Comparison of ENCODE assay signal across 11 cellular contexts in genomic region chr7:154794147-154794780, GRCh38.
A peak's percentile ranks its signal among the peaks of the same experiment; 100 is the strongest.
DNase-seq lines count a peak whose midpoint lies in the region; ATAC-seq and TF ChIP-seq lines count a peak whose summit lies in the region.
"Had no signal": no experiment of that assay in that cellular context is flagged by ENCODE, and none has a peak within 500 bp of the region (broad histone marks: within the 10 kb centered on the region; RNA-seq: fewer than 3 reads in every experiment).

No MANE protein-coding gene starts in this region.

- 16% methylated on average over 46 of the region's 50 CpGs for WGBS in hepatocyte (ENCODE audit: low lambda C conversion rate, missing lambda C conversion rate)

- no peaks in the 10 kb centered on the region for H3K36me3 ChIP-seq in hepatocyte (replicated peaks; ENCODE audit: insufficient read depth, low read depth)

- H3K4me2 ChIP-seq in hepatocyte: peak overlapping the region; percentile 71

- no peak for ATAC-seq in HG03095 (IDR thresholded peaks at IDR 0.05; ENCODE audit: unreplicated experiment)
- no peak for ATAC-seq in omental fat pad (ENCODE audit: low FRiP score)
- ATAC-seq: activated CD4-positive, CD25-positive, alpha-beta regulatory T cell treated with anti-CD3 and anti-CD28 coated beads, Interleukin-2, amount 50 U/mL, for 24 hours had no signal

- H3K9me3 ChIP-seq in hepatocyte (ENCODE audit: low read depth): no peaks in the 10 kb centered on the region

- H3K4me1 ChIP-seq in hepatocyte (ENCODE audit: insufficient read depth): no peaks in the 10 kb centered on the region

- peak overlapping the region; percentile 66 for H2AFZ ChIP-seq in hepatocyte

- H3K4me3 ChIP-seq in hepatocyte: no peak overlapping the region

- no peaks in the 10 kb centered on the region for H3K9me2 ChIP-seq in hepatocyte (replicated peaks; ENCODE audit: insufficient read depth)

- no peak overlapping the region for H3K27ac ChIP-seq in hepatocyte

- H3K79me2 ChIP-seq in hepatocyte: no peaks in the 10 kb centered on the region

- TF ChIP-seq CTCF in hepatocyte (IDR thresholded peaks at IDR 0.05; ENCODE audit: poor library complexity): peak; percentile 68
- no peak for TF ChIP-seq CTCF in omental fat pad (IDR thresholded peaks at IDR 0.05)

- peaks cover 29% of the 10 kb centered on the region for H3K27me3 ChIP-seq in hepatocyte

- H4K20me1 ChIP-seq in hepatocyte (ENCODE audit: insufficient read depth, poor library complexity, severe bottlenecking): no peaks in the 10 kb centered on the region

- peak; percentile 41 for DNase-seq in activated CD4-positive, alpha-beta T cell treated with anti-CD3 and anti-CD28 coated beads for 48 hours
- DNase-seq in activated CD4-positive, alpha-beta T cell treated with anti-CD3 and anti-CD28 coated beads for 1 hour: no peak
- DNase-seq in NCI-H526 (lab: John Stamatoyannopoulos, UW) (peak; percentile 47 to 84), hepatocyte (ENCODE audit: low spot score) (peak; percentile 77), COLO829 (ENCODE audit: low spot score) (no peak), omental fat pad (ENCODE audit: low spot score) (no peak)
- peak; percentile 44 for DNase-seq in stimulated activated CD8-positive, alpha-beta memory T cell treated with anti-CD3 and anti-CD28 coated beads, Interleukin-4, amount 100 ng/mL, for 48 hours
- DNase-seq: ACHN, NCI-H2171 had no signal

Comparison
In these comparisons a context has a peak if more than half of its experiments do, and no peak if none do; other contexts are left out.
1. DNase-seq: peak in activated CD4-positive, alpha-beta T cell treated with anti-CD3 and anti-CD28 coated beads for 48 hours (single experiment), NCI-H526 (2 of 2), hepatocyte (single experiment) and stimulated activated CD8-positive, alpha-beta memory T cell treated with anti-CD3 and anti-CD28 coated beads, Interleukin-4, amount 100 ng/mL, for 48 hours (single experiment); none in activated CD4-positive, alpha-beta T cell treated with anti-CD3 and anti-CD28 coated beads for 1 hour (single experiment), COLO829 (single experiment) and omental fat pad (single experiment).